Comparison of ENCODE assay signal across 22 cellular contexts in the genomic region with DNA sequence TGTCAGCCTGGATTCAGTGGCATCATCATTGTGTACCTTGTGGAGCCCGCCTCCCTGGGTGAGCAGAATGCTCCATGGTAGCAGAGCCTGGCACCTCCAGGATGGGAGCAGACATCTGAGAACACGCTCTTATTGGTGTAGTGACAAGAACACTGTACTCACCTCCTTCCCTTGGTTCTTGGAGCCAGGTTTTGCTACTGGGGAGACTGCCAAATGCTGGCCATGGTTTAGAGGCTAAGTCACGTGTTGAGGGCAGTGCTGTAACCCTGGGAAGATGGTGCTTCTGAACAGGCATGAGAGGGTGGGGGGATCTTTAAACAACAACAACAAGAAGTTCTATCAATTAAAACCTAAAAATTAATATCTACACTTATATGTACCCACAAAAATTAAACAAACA. TPM values are rescaled to one million over a fixed set of nuclear protein-coding genes. Genes with fewer than 3 reads are reported as not detected.
"Had no signal": no experiment of that assay in that cellular context is flagged by ENCODE, and none has a peak within 500 bp of the region (broad histone marks: within the 10 kb centered on the region; RNA-seq: fewer than 3 reads in every experiment).

No MANE protein-coding gene starts in this region.

- H3K9me3 Mint-ChIP-seq: activated B cell treated with CpG ODN at 0.5 μM for 24 hours; activated naive CD8-positive, alpha-beta T cell treated with anti-CD3 and anti-CD28 coated beads for 36 hours; dendritic cell treated with granulocyte-macrophage colony-stimulating factor and Interleukin-4, amounts not matched to agents 40 ng/mL and 50 ng/mL, for 4 days; memory B cell; naive B cell; stimulated activated naive B cell treated with anti-CD40 and anti-IgM and Interleukin-4, amounts not matched to agents 10 μg/mL and 1 μg/mL and 100 μg/mL, for 72 hours had no signal

- H3K4me3 Mint-ChIP-seq: activated B cell treated with CpG ODN at 0.5 μM for 24 hours; activated CD4-positive, alpha-beta T cell treated with anti-CD3 and anti-CD28 coated beads for 36 hours; activated naive CD8-positive, alpha-beta T cell treated with anti-CD3 and anti-CD28 coated beads for 36 hours; dendritic cell treated with granulocyte-macrophage colony-stimulating factor and Interleukin-4, amounts not matched to agents 40 ng/mL and 50 ng/mL, for 4 days; memory B cell; naive B cell; stimulated activated naive B cell treated with anti-CD40 and anti-IgM and Interleukin-4, amounts not matched to agents 10 μg/mL and 1 μg/mL and 100 μg/mL, for 72 hours had no signal

- DNase-seq: activated B cell treated with CpG ODN at 0.5 μM for 24 hours; activated CD4-positive, alpha-beta T cell treated with anti-CD3 and anti-CD28 coated beads for 36 hours; activated CD4-positive, alpha-beta T cell treated with anti-CD3 and anti-CD28 coated beads, Interleukin-2, amount 50 U/mL, for 48 hours; activated naive CD4-positive, alpha-beta T cell treated with Interleukin-2 at 50 U/mL for 16 hours; activated naive CD8-positive, alpha-beta T cell treated with anti-CD3 and anti-CD28 coated beads for 36 hours; activated T-cell treated with anti-CD3 and anti-CD28 coated beads, Interleukin-2, amount 50 U/mL, for 48 hours; effector CD4-positive, alpha-beta T cell; foreskin fibroblast; hippocampal formation; kidney glomerular epithelial cell; naive B cell; stimulated activated CD4-positive, alpha-beta T cell treated with anti-CD3 and anti-CD28 coated beads, Interleukin-2, amount 100 ng/mL, for 48 hours; stimulated activated CD8-positive, alpha-beta memory T cell treated with anti-CD3 and anti-CD28 coated beads, Interleukin-4, amount 100 ng/mL, for 48 hours; stimulated activated naive B cell treated with anti-CD40 and anti-IgM and Interleukin-4, amounts not matched to agents 10 μg/mL and 1 μg/mL and 100 μg/mL, for 72 hours; T-helper 9 cell; trophoblast cell had no signal

- H3K4me1 Mint-ChIP-seq: activated B cell treated with CpG ODN at 0.5 μM for 24 hours; activated CD4-positive, alpha-beta T cell treated with anti-CD3 and anti-CD28 coated beads for 36 hours; activated naive CD8-positive, alpha-beta T cell treated with anti-CD3 and anti-CD28 coated beads for 36 hours; memory B cell; naive B cell; stimulated activated naive B cell treated with anti-CD40 and anti-IgM and Interleukin-4, amounts not matched to agents 10 μg/mL and 1 μg/mL and 100 μg/mL, for 72 hours had no signal

- H3K36me3 Mint-ChIP-seq: activated naive CD8-positive, alpha-beta T cell treated with anti-CD3 and anti-CD28 coated beads for 36 hours; memory B cell; naive B cell; stimulated activated naive B cell treated with anti-CD40 and anti-IgM and Interleukin-4, amounts not matched to agents 10 μg/mL and 1 μg/mL and 100 μg/mL, for 72 hours had no signal

- H3K27ac ChIP-seq: vagina had no signal

- H3K36me3 ChIP-seq: vagina had no signal

- ATAC-seq: activated CD4-positive, alpha-beta T cell treated with anti-CD3 and anti-CD28 coated beads for 36 hours; stimulated activated naive B cell treated with anti-CD40 and anti-IgM and Interleukin-4, amounts not matched to agents 10 μg/mL and 1 μg/mL and 100 μg/mL, for 72 hours had no signal

- H3K27me3 ChIP-seq: vagina had no signal

- H3K4me1 ChIP-seq: vagina had no signal

- H3K27ac Mint-ChIP-seq: activated B cell treated with CpG ODN at 0.5 μM for 24 hours; activated CD4-positive, alpha-beta T cell treated with anti-CD3 and anti-CD28 coated beads for 36 hours; activated naive CD8-positive, alpha-beta T cell treated with anti-CD3 and anti-CD28 coated beads for 36 hours; dendritic cell treated with granulocyte-macrophage colony-stimulating factor and Interleukin-4, amounts not matched to agents 40 ng/mL and 50 ng/mL, for 4 days; memory B cell; stimulated activated naive B cell treated with anti-CD40 and anti-IgM and Interleukin-4, amounts not matched to agents 10 μg/mL and 1 μg/mL and 100 μg/mL, for 72 hours had no signal

- H3K27me3 Mint-ChIP-seq: dendritic cell treated with granulocyte-macrophage colony-stimulating factor and Interleukin-4, amounts not matched to agents 40 ng/mL and 50 ng/mL, for 4 days had no signal

- H3K9me3 ChIP-seq: vagina had no signal

- H3K4me3 ChIP-seq: vagina had no signal

RNA-seq across cellular contexts. Expression of gene ASPG, which starts 47.6 kb away (rescaled TPM):
- total RNA-seq: activated B cell treated with CpG ODN at 0.5 μM for 24 hours; activated CD4-positive, alpha-beta T cell treated with anti-CD3 and anti-CD28 coated beads for 36 hours; activated naive CD8-positive, alpha-beta T cell treated with anti-CD3 and anti-CD28 coated beads for 36 hours; epithelial cell of proximal tubule; glomerular endothelial cell; T-helper 1 cell treated with Interleukin-12 subunit alpha and Interleukin-12 subunit beta and Interleukin-4 antibody, amounts not matched to agents 30 ng/mL and 1 ng/mL, for 36 hours had no signal
